Comparison of ENCODE assay signal across 24 cellular contexts in the genomic region with DNA sequence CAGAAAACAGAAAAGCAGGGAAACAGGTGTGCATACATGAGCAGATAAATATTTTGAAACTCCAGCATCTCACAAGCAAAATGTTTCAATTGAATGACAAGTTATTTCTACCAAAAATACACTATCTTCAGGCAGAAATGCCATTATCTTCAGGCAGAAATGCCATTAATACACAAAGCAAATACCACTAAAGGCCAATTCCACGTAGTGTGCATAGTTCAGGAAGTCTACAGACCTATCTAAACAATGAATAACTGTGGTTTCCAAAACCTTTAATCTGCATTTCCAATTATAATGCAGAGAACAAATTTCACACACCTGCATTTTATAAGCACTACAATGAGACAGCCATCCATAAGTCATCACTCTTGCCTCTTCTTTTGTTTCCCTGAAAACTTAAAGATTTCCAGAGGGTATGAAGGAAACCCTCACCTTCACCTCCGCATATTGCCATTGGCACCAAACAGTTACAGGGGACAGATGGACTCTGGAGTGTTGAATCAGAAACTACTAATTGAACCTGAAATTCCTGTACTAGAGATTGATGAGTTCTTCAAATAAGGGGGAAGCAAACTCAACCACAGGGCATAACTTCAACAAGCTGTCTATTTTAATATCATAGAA.
"Had no signal": no experiment of that assay in that cellular context is flagged by ENCODE, and none has a peak within 500 bp of the region (broad histone marks: within the 10 kb centered on the region; RNA-seq: fewer than 3 reads in every experiment).

No MANE protein-coding gene starts in this region.

- H3K27ac ChIP-seq: adrenal gland, ascending aorta, gastrocnemius medialis, stomach, suprapubic skin, tibial nerve had no signal

- H3K36me3 Mint-ChIP-seq: activated naive CD8-positive, alpha-beta T cell; naive B cell; stimulated activated memory B cell treated with anti-CD40 and anti-IgM and Interleukin-4, amounts not matched to agents 10 μg/mL and 1 μg/mL and 100 μg/mL, for 72 hours; WTC11 had no signal

- H3K4me1 Mint-ChIP-seq: naive B cell; stimulated activated memory B cell treated with anti-CD40 and anti-IgM and Interleukin-4, amounts not matched to agents 10 μg/mL and 1 μg/mL and 100 μg/mL, for 72 hours had no signal

- H3K4me3 Mint-ChIP-seq: activated naive CD8-positive, alpha-beta T cell; activated T-cell treated with anti-CD3 and anti-CD28 coated beads, Interleukin-2, amount 50 U/mL, for 4 hours; naive B cell; stimulated activated memory B cell treated with anti-CD40 and anti-IgM and Interleukin-4, amounts not matched to agents 10 μg/mL and 1 μg/mL and 100 μg/mL, for 72 hours; WTC11 had no signal

- H3K27ac Mint-ChIP-seq: activated naive CD8-positive, alpha-beta T cell; activated T-helper 2 cell treated with anti-CD3 and anti-CD28 coated beads, Interferon-gamma antibody, Interleukin-2, Interleukin-4, amounts not matched to agents 10 μg/mL and 5 μg/mL and 100 μg/mL, durations not matched to agents 14 hours and 24 hours and 36 hours; naive B cell; stimulated activated memory B cell treated with anti-CD40 and anti-IgM and Interleukin-4, amounts not matched to agents 10 μg/mL and 1 μg/mL and 100 μg/mL, for 72 hours; WTC11 had no signal

- H3K4me3 ChIP-seq: adrenal gland, ascending aorta, gastrocnemius medialis, stomach, suprapubic skin, tibial nerve had no signal

- DNase-seq: activated CD8-positive, alpha-beta memory T cell treated with anti-CD3 and anti-CD28 coated beads for 24 hours; activated CD8-positive, alpha-beta memory T cell treated with anti-CD3 and anti-CD28 coated beads, Interleukin-2, amount 50 U/mL, for 4 hours; activated naive CD4-positive, alpha-beta T cell; activated T-cell treated with anti-CD3 and anti-CD28 coated beads, Interleukin-2, amount 50 U/mL, for 4 hours; adrenal gland; cerebellar nuclear complex; cortex of kidney; gastrocnemius medialis; hippocampal formation; mesendoderm; naive B cell; nucleus accumbens; small intestine; stimulated activated CD4-positive, alpha-beta T cell treated with anti-CD3 and anti-CD28 coated beads, Interleukin-15, amount 100 ng/mL, for 24 hours; stomach; T-helper 9 cell had no signal

- H3K27me3 Mint-ChIP-seq: activated naive CD8-positive, alpha-beta T cell; naive B cell; stimulated activated memory B cell treated with anti-CD40 and anti-IgM and Interleukin-4, amounts not matched to agents 10 μg/mL and 1 μg/mL and 100 μg/mL, for 72 hours had no signal

- H3K36me3 ChIP-seq: adrenal gland, ascending aorta, gastrocnemius medialis, stomach, suprapubic skin, tibial nerve had no signal

- ATAC-seq: activated T-cell treated with anti-CD3 and anti-CD28 coated beads, Interleukin-2, amount 50 U/mL, for 4 hours; gastrocnemius medialis; sciatic nerve; stimulated activated memory B cell treated with anti-CD40 and anti-IgM and Interleukin-4, amounts not matched to agents 10 μg/mL and 1 μg/mL and 100 μg/mL, for 72 hours; WTC11 had no signal

- FAIRE-seq: small intestine had no signal

- H3K9me3 Mint-ChIP-seq: activated T-cell treated with anti-CD3 and anti-CD28 coated beads, Interleukin-2, amount 50 U/mL, for 4 hours; activated T-helper 2 cell treated with anti-CD3 and anti-CD28 coated beads, Interferon-gamma antibody, Interleukin-2, Interleukin-4, amounts not matched to agents 10 μg/mL and 5 μg/mL and 100 μg/mL, durations not matched to agents 14 hours and 24 hours and 36 hours; naive B cell; WTC11 had no signal

- H3K9me3 ChIP-seq: adrenal gland, ascending aorta, gastrocnemius medialis, stomach, suprapubic skin, tibial nerve had no signal

- H3K4me1 ChIP-seq: tibial nerve had no signal

- H3K27me3 ChIP-seq: adrenal gland, ascending aorta, gastrocnemius medialis, stomach, suprapubic skin, tibial nerve had no signal
